16 cellular contexts compared by ENCODE assay signal in genomic region chr17:75482098-75482943, GRCh38.
"Had no signal": no experiment of that assay in that cellular context is flagged by ENCODE, and none has a peak within 500 bp of the region (broad histone marks: within the 10 kb centered on the region; RNA-seq: fewer than 3 reads in every experiment).

No MANE protein-coding gene starts in this region.

- H3K27me3 Mint-ChIP-seq: activated CD8-positive, alpha-beta T cell treated with anti-CD3 and anti-CD28 coated beads for 36 hours; naive B cell had no signal

- H3K9me3 Mint-ChIP-seq: activated CD8-positive, alpha-beta T cell treated with anti-CD3 and anti-CD28 coated beads for 36 hours; naive B cell had no signal

- H3K36me3 Mint-ChIP-seq: naive B cell had no signal

- H3K27ac ChIP-seq: neutrophil, stomach, testis had no signal

- H3K4me3 Mint-ChIP-seq: activated CD8-positive, alpha-beta T cell treated with anti-CD3 and anti-CD28 coated beads for 36 hours; activated T-cell treated with anti-CD3 and anti-CD28 coated beads, Interleukin-2, amount 50 U/mL, for 72 hours; naive B cell had no signal

- DNase-seq: activated CD4-positive, alpha-beta T cell treated with anti-CD3 and anti-CD28 coated beads for 4 hours; activated CD8-positive, alpha-beta memory T cell treated with anti-CD3 and anti-CD28 coated beads, Interleukin-2, amount 50 U/mL, for 48 hours; activated CD8-positive, alpha-beta T cell treated with anti-CD3 and anti-CD28 coated beads for 36 hours; activated naive CD4-positive, alpha-beta T cell; activated T-cell treated with anti-CD3 and anti-CD28 coated beads, Interleukin-2, amount 50 U/mL, for 72 hours; dorsolateral prefrontal cortex; erythroblast; left colon; naive B cell; retina; stomach; T-helper 1 cell; testis had no signal

- H3K27ac Mint-ChIP-seq: activated CD8-positive, alpha-beta T cell treated with anti-CD3 and anti-CD28 coated beads for 36 hours; activated T-cell treated with anti-CD3 and anti-CD28 coated beads, Interleukin-2, amount 50 U/mL, for 72 hours had no signal

- H3K4me3 ChIP-seq: dorsolateral prefrontal cortex, skin epidermis, stomach, testis, upper lobe of left lung had no signal

- H3K9me3 ChIP-seq: neutrophil, stomach, testis, upper lobe of left lung had no signal

- H3K27me3 ChIP-seq: dorsolateral prefrontal cortex, neutrophil, stomach, testis, upper lobe of left lung had no signal
